In genomic region chr4:89111833-89112563, GRCh38 we compare ENCODE assay signal across 8 cellular contexts. TPM values are rescaled to one million over a fixed set of nuclear protein-coding genes. Genes with fewer than 3 reads are reported as not detected.
DNase-seq lines count a peak whose midpoint lies in the region; ATAC-seq, FAIRE-seq and TF ChIP-seq lines count a peak whose summit lies in the region.

No MANE protein-coding gene starts in this region.

- peaks cover 21% of the 10 kb centered on the region for H3K27me3 Mint-ChIP-seq in activated T-cell treated with anti-CD3 and anti-CD28 coated beads, Interleukin-2, amount 50 U/mL, for 24 hours

- H3K27ac ChIP-seq in left lung = peak overlapping the region; percentile 85 to 88
- H3K27ac ChIP-seq in thoracic aorta = peak overlapping the region; percentile 71 to 75

- intact Hi-C loops in left lung (cut with DNase I) = no loop called here

- peaks cover 28% of the 10 kb centered on the region for H3K4me1 Mint-ChIP-seq in activated T-cell treated with anti-CD3 and anti-CD28 coated beads, Interleukin-2, amount 50 U/mL, for 24 hours (ENCODE audit: low read depth)

- no peaks in the 10 kb centered on the region for H3K9me3 ChIP-seq in left lung
- H3K9me3 ChIP-seq in thoracic aorta = no peaks in the 10 kb centered on the region

- DNase-seq in activated T-cell treated with anti-CD3 and anti-CD28 coated beads, Interleukin-2, amount 50 U/mL, for 24 hours = no peak
- DNase-seq in activated T-cell treated with anti-CD3 and anti-CD28 coated beads for 4 hours (no peak), NCI-H460 (ENCODE audit: extremely low read depth, low read depth) (peak; percentile 46), bronchial epithelial cell (ENCODE audit: low read depth) (peak; percentile 99), left lung (peak in 1 of 2 donors; percentile 47), thoracic aorta (ENCODE audit: low spot score) (no peak), GM10248 (ENCODE audit: extremely low spot score) (no peak)

- ATAC-seq in left lung (peak; percentile 52), thoracic aorta (ENCODE audit: insufficient number of reproducible peaks, low FRiP score, low read depth) (no peak), HG02981 (IDR thresholded peaks at IDR 0.05; ENCODE audit: unreplicated experiment) (no peak)

- peaks cover 31% of the 10 kb centered on the region for H3K9me3 Mint-ChIP-seq in activated T-cell treated with anti-CD3 and anti-CD28 coated beads, Interleukin-2, amount 50 U/mL, for 24 hours

- POLR2A ChIA-PET in GM10248 (lab: Yijun Ruan, JAX) = no interaction called here

- H3K27me3 ChIP-seq in bronchial epithelial cell (ENCODE audit: control insufficient read depth, insufficient read depth, low read length) (peaks cover 2% of the 10 kb centered on the region), left lung (peaks cover 0 to 20% of the 10 kb centered on the region in 2 donors), thoracic aorta (replicated peaks; ENCODE audit: insufficient read depth) (no peaks in the 10 kb centered on the region)

- H3K4me3 ChIP-seq in bronchial epithelial cell (ENCODE audit: low read depth, low read length) (peak overlapping the region; percentile 74), left lung (peak overlapping the region; percentile 71 to 86), thoracic aorta (peak overlapping the region; percentile 92)

- CTCF ChIA-PET in GM10248 (lab: Yijun Ruan, JAX) = interaction anchor here (0.8 to 1.8 kb wide), 7 partner anchors 11 to 293 kb away, joined by 3 to 6 read pairs (median 3); no protein-coding TSS in a partner anchor

- H3K4me1 ChIP-seq in left lung = peaks cover 5 to 19% of the 10 kb centered on the region in 2 donors
- H3K4me1 ChIP-seq in thoracic aorta (ENCODE audit: control insufficient read depth in 1 of 2, low read depth in 2 of 2) = peaks cover 3 to 16% of the 10 kb centered on the region in 2 donors

- peak overlapping the region; percentile 63 for H3K27ac Mint-ChIP-seq in activated T-cell treated with anti-CD3 and anti-CD28 coated beads, Interleukin-2, amount 50 U/mL, for 24 hours

- FAIRE-seq in bronchial epithelial cell (lab: Jason Lieb, UNC) = peak; percentile 77

- peak overlapping the region; percentile 79 for H3K4me3 Mint-ChIP-seq in activated T-cell treated with anti-CD3 and anti-CD28 coated beads, Interleukin-2, amount 50 U/mL, for 24 hours

- peaks cover 25% of the 10 kb centered on the region for H3K36me3 Mint-ChIP-seq in activated T-cell treated with anti-CD3 and anti-CD28 coated beads, Interleukin-2, amount 50 U/mL, for 24 hours (ENCODE audit: low read depth)

- H3K36me3 ChIP-seq in bronchial epithelial cell (ENCODE audit: control insufficient read depth, insufficient read depth, low read length) = no peaks in the 10 kb centered on the region
- H3K36me3 ChIP-seq in left lung = no peaks in the 10 kb centered on the region
- no peaks in the 10 kb centered on the region for H3K36me3 ChIP-seq in thoracic aorta

- no peak for TF ChIP-seq CTCF in bronchial epithelial cell (IDR thresholded peaks at IDR 0.05; ENCODE audit: insufficient read depth, low read length, severe bottlenecking)
- no peak for TF ChIP-seq CTCF in left lung (IDR thresholded peaks at IDR 0.05)
- TF ChIP-seq CTCF in thoracic aorta (IDR thresholded peaks at IDR 0.05) = no peak
- no peak for TF ChIP-seq CTCF in GM10248 (IDR thresholded peaks at IDR 0.05; ENCODE audit: control extremely low read depth, extremely low read depth, low read depth, missing control alignments)

RNA-seq across cellular contexts. Expression of gene TIGD2, which starts 0.7 kb away (rescaled TPM):
- 11.7 and 14.0 TPM in 2 replicates for total RNA-seq in NCI-H460 (2014; rRNA removed; shearing (Covaris generic))
- 5.0 and 6.3 TPM in 2 replicates for polyA plus RNA-seq in NCI-H460 (2014; cell fraction: nucleus; rRNA removed)
- 9.0 and 9.2 TPM in 2 replicates for total RNA-seq in bronchial epithelial cell
- total RNA-seq in left lung = 1 to 10 TPM; 5.4 to 6.7 TPM
- total RNA-seq in thoracic aorta = 1 to 10 TPM; 2.8 TPM

RNA-seq across cellular contexts. Expression of gene FAM13A, which starts 55.0 kb away (rescaled TPM):
- total RNA-seq in NCI-H460 (2014; rRNA removed; shearing (Covaris generic)) = 18.8 and 22.2 TPM in 2 replicates
- polyA plus RNA-seq in NCI-H460 (2014; cell fraction: nucleus; rRNA removed) = 12.1 and 12.6 TPM in 2 replicates
- total RNA-seq in bronchial epithelial cell = 5.8 and 6.0 TPM in 2 replicates
- total RNA-seq in left lung = 10 to 100 TPM; 22.2 to 24.7 TPM
- 10 to 100 TPM; 27.3 to 32.5 TPM for total RNA-seq in thoracic aorta

Comparison
In these comparisons a context has a peak if more than half of its experiments do, and no peak if none do; other contexts are left out.
1. DNase-seq: peak in NCI-H460 (single experiment) and bronchial epithelial cell (single experiment); none in activated T-cell treated with anti-CD3 and anti-CD28 coated beads, Interleukin-2, amount 50 U/mL, for 24 hours (single experiment), activated T-cell treated with anti-CD3 and anti-CD28 coated beads for 4 hours (single experiment), thoracic aorta (single experiment) and GM10248 (single experiment).
2. Peak in every context shown above with its lines, with median percentiles within 50 percentile points of each other: H3K4me3 ChIP-seq.